10 cellular contexts compared by ENCODE assay signal in the genomic region with DNA sequence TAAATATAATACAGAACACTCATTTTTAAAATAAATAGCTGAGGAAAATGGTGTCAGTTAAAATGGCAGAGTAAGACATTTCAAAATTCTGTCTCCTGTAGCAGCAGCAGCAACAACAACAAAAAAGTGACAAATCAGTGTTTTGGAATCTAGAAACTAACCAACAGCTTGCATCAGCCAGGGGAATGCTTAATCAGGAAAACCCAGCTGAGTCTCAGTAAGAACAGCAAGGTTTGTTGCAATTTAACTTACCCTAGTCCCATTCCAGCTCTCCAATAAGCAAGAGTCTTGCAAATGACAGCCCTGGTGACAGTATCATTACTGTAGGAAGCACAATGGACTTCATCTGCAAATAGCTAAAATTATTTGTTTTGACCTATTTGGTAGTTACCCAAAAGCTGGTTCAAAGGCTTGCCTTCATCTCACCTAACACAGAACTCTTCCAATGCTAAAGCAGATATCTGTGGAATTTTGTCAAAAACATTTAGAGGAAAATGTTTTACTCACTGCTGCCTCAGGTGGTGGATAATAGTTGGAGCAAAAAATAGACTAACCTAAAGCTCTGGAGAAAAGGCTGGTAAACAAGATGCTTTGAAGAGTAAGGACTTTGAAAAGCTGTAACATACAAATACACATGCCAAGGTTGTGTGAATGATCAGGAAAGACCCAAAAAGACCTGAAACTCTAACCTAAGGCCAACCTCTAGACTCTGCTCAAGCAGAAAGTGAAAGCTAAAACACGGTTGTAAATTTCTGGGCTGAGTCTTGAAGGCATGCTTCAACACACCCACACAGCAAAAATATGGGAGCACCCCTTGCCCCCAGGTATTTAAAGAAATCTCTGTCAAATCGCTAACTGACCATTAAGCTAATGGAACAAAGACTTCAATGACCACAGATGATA. TPM values are rescaled to one million over a fixed set of nuclear protein-coding genes. Genes with fewer than 3 reads are reported as not detected.
DNase-seq lines count a peak whose midpoint lies in the region; ATAC-seq and TF ChIP-seq lines count a peak whose summit lies in the region.
"Had no signal": no experiment of that assay in that cellular context is flagged by ENCODE, and none has a peak within 500 bp of the region (broad histone marks: within the 10 kb centered on the region; RNA-seq: fewer than 3 reads in every experiment).

No MANE protein-coding gene starts in this region.

- H3K27me3 ChIP-seq in endodermal cell (ENCODE audit: control insufficient read depth, insufficient read depth, low read length, poor library complexity, severe bottlenecking), result no peaks in the 10 kb centered on the region

- peak; percentile 58 for DNase-seq in AG09309 (ENCODE audit: low read depth)
- peak; percentile 26 for DNase-seq in endodermal cell
- DNase-seq in activated naive CD8-positive, alpha-beta T cell treated with anti-CD3 and anti-CD28 coated beads, Interleukin-2, amount 50 U/mL, for 24 hours, result no peak
- DNase-seq in activated CD4-positive, CD25-positive, alpha-beta regulatory T cell (lab: John Stamatoyannopoulos, UW), result no peak
- no peak for DNase-seq in SHP77 treated with DMSO at 0.1 percent for 48 hours (lab: John Stamatoyannopoulos, UW)
- no peak for DNase-seq in hippocampal formation (lab: John Stamatoyannopoulos, UW)
- DNase-seq: anterior cingulate cortex, GF-D8 had no signal

- H3K9ac ChIP-seq in endodermal cell (ENCODE audit: extremely low read depth, low read length, poor library complexity, severe bottlenecking), result no peak overlapping the region

- H3K36me3 Mint-ChIP-seq in endodermal cell (ENCODE audit: low read depth), result no peaks in the 10 kb centered on the region
- H3K36me3 Mint-ChIP-seq in activated naive CD8-positive, alpha-beta T cell treated with anti-CD3 and anti-CD28 coated beads, Interleukin-2, amount 50 U/mL, for 24 hours (ENCODE audit: low read depth), result no peaks in the 10 kb centered on the region

- no peaks in the 10 kb centered on the region for H3K9me3 ChIP-seq in endodermal cell (ENCODE audit: control insufficient read depth, low read length)

- TF ChIP-seq CTCF in AG09309 (IDR thresholded peaks at IDR 0.05; ENCODE audit: control insufficient read depth, insufficient read depth, low read depth, low read length, missing control alignments), result no peak
- peak; percentile 70 for TF ChIP-seq CTCF in endodermal cell (conservative IDR thresholded peaks at IDR 0.05)

- H3K4me1 Mint-ChIP-seq in endodermal cell, result no peaks in the 10 kb centered on the region
- H3K4me1 Mint-ChIP-seq in activated naive CD8-positive, alpha-beta T cell treated with anti-CD3 and anti-CD28 coated beads, Interleukin-2, amount 50 U/mL, for 24 hours, result no peaks in the 10 kb centered on the region

- H3K36me3 ChIP-seq in endodermal cell (ENCODE audit: control insufficient read depth, insufficient read depth, low read length), result no peaks in the 10 kb centered on the region

- no peak overlapping the region for H3K4me3 Mint-ChIP-seq in endodermal cell
- no peak overlapping the region for H3K4me3 Mint-ChIP-seq in activated naive CD8-positive, alpha-beta T cell treated with anti-CD3 and anti-CD28 coated beads, Interleukin-2, amount 50 U/mL, for 24 hours

- 82% methylated on average over 2 of the region's 2 CpGs; no CpG with 5 or more reads in 1 of the 2 experiments for WGBS in endodermal cell (ENCODE audit: insufficient coverage in 1 of 2, insufficient read length in 1 of 2), 2 experiments

- H3K27ac ChIP-seq in endodermal cell (ENCODE audit: low read depth, low read length), result no peak overlapping the region

- H3K4me3 ChIP-seq in AG09309 (ENCODE audit: control insufficient read depth, low read depth, low read length), result no peak overlapping the region
- no peak overlapping the region for H3K4me3 ChIP-seq in endodermal cell (ENCODE audit: low read length)

- ATAC-seq in GM19395 (IDR thresholded peaks at IDR 0.05; ENCODE audit: unreplicated experiment), result peak; percentile 88
- peak; percentile 79 for ATAC-seq in HG03457 (IDR thresholded peaks at IDR 0.05; ENCODE audit: unreplicated experiment)
- no peak for ATAC-seq in activated naive CD8-positive, alpha-beta T cell treated with anti-CD3 and anti-CD28 coated beads, Interleukin-2, amount 50 U/mL, for 24 hours

- no peaks in the 10 kb centered on the region for H3K9me3 Mint-ChIP-seq in endodermal cell
- peaks cover 13% of the 10 kb centered on the region for H3K9me3 Mint-ChIP-seq in activated naive CD8-positive, alpha-beta T cell treated with anti-CD3 and anti-CD28 coated beads, Interleukin-2, amount 50 U/mL, for 24 hours

- no peak overlapping the region for H3K27ac Mint-ChIP-seq in endodermal cell
- H3K27ac Mint-ChIP-seq in activated naive CD8-positive, alpha-beta T cell treated with anti-CD3 and anti-CD28 coated beads, Interleukin-2, amount 50 U/mL, for 24 hours, result no peak overlapping the region

- H3K27me3 Mint-ChIP-seq in endodermal cell (ENCODE audit: insufficient read depth), result peaks cover 18% of the 10 kb centered on the region
- H3K27me3 Mint-ChIP-seq in activated naive CD8-positive, alpha-beta T cell treated with anti-CD3 and anti-CD28 coated beads, Interleukin-2, amount 50 U/mL, for 24 hours, result peaks cover 26% of the 10 kb centered on the region

- H3K4me1 ChIP-seq in endodermal cell (ENCODE audit: control insufficient read depth, insufficient read depth, low read length), result no peaks in the 10 kb centered on the region

RNA-seq across cellular contexts. Expression of a gene that starts 9.9 kb away (rescaled TPM):
- total RNA-seq in endodermal cell, result 10 to 100 TPM; 10.3 to 14.1 TPM
- polyA plus RNA-seq in endodermal cell (2013, experiment 1 of 2), result 1.8 TPM
- 1.3 TPM for polyA plus RNA-seq in endodermal cell (2013, experiment 2 of 2)

Comparison
In these comparisons a context has a peak if more than half of its experiments do, and no peak if none do; other contexts are left out.
1. DNase-seq: peak in AG09309 (single experiment) and endodermal cell (single experiment); none in activated naive CD8-positive, alpha-beta T cell treated with anti-CD3 and anti-CD28 coated beads, Interleukin-2, amount 50 U/mL, for 24 hours (single experiment), activated CD4-positive, CD25-positive, alpha-beta regulatory T cell (0 of 4), SHP77 treated with DMSO at 0.1 percent for 48 hours (single experiment) and hippocampal formation (0 of 2).